ENCODE assay signal across 16 cellular contexts in the genomic region with DNA sequence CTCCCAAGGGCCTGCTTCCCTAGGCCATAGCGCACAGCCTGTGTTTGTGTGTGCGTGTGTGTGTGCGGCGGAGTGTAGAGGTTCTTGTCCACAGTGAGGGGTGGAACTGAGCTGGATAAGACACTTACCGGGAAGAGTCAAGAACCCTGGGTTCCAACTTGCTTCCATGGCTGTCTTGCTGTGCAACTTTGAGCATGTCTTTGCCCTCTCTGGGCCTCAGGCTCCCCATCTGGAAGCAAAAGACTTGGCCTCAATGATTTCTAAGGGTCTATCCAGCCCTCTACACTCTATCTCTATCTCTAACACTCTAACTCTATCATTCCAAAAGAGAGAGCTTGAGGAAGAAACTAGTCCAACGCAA.
DNase-seq lines count a peak whose midpoint lies in the region; ATAC-seq and TF ChIP-seq lines count a peak whose summit lies in the region.
"Had no signal": no experiment of that assay in that cellular context is flagged by ENCODE, and none has a peak within 500 bp of the region (broad histone marks: within the 10 kb centered on the region; RNA-seq: fewer than 3 reads in every experiment).

No MANE protein-coding gene starts in this region.

- TF ChIP-seq CTCF in KMS-11 (conservative IDR thresholded peaks at IDR 0.05; ENCODE audit: low read depth, low read length) (no peak), brain (conservative IDR thresholded peaks at IDR 0.05) (no peak), parathyroid adenoma (IDR thresholded peaks at IDR 0.05) (no peak), sigmoid colon (IDR thresholded peaks at IDR 0.05) (no peak)

- H3K27ac Mint-ChIP-seq in brain: peak overlapping the region in 3 of 5 experiments; percentile 40 to 95 (median 61)
- H3K27ac Mint-ChIP-seq: CD8-positive, alpha-beta T cell had no signal

- WGBS in sigmoid colon, 2 donors: 85 to 87% methylated on average over 6 of the region's 6 CpGs

- peaks cover 68% of the 10 kb centered on the region for H3K4me1 Mint-ChIP-seq in brain

- no peak overlapping the region for H3K27ac ChIP-seq in BLaER1
- H3K27ac ChIP-seq in KMS-11: no peak overlapping the region
- H3K27ac ChIP-seq in parathyroid adenoma: no peak overlapping the region
- no peak overlapping the region for H3K27ac ChIP-seq in sigmoid colon
- H3K27ac ChIP-seq: SJCRH30 had no signal

- no peaks in the 10 kb centered on the region for H3K79me2 ChIP-seq in KMS-11 (ENCODE audit: insufficient read depth, low read depth)
- H3K79me2 ChIP-seq in parathyroid adenoma: no peaks in the 10 kb centered on the region

- no peak overlapping the region for H3K4me3 ChIP-seq in BLaER1
- H3K4me3 ChIP-seq in KMS-11 (IDR thresholded peaks at IDR 0.05; ENCODE audit: insufficient read depth, low read depth, low read length): no peak overlapping the region
- H3K4me3 ChIP-seq in parathyroid adenoma (ENCODE audit: low read depth, low read length): no peak overlapping the region
- no peak overlapping the region for H3K4me3 ChIP-seq in sigmoid colon
- H3K4me3 ChIP-seq in H7 (ENCODE audit: insufficient read depth, low read depth, low read length): no peak overlapping the region

- CTCF ChIA-PET in HEK293T (lab: Yijun Ruan, JAX): interaction anchor here (0.9 to 1.4 kb wide), 5 partner anchors 65 to 553 kb away, joined by 3 to 6 read pairs (median 3); no protein-coding TSS in a partner anchor

- peaks cover 28% of the 10 kb centered on the region for H3K4me1 ChIP-seq in BLaER1
- H3K4me1 ChIP-seq in KMS-11 (ENCODE audit: low read depth, poor library complexity, severe bottlenecking): no peaks in the 10 kb centered on the region
- H3K4me1 ChIP-seq in parathyroid adenoma: peaks cover 11% of the 10 kb centered on the region
- peaks cover 0 to 17% (median 10%) of the 10 kb centered on the region in 4 donors for H3K4me1 ChIP-seq in sigmoid colon
- H3K4me1 ChIP-seq: SJCRH30 had no signal

- H3K4me2 ChIP-seq in BLaER1: peak overlapping the region; percentile 63
- H3K4me2 ChIP-seq in KMS-11: no peak overlapping the region
- no peak overlapping the region for H3K4me2 ChIP-seq in parathyroid adenoma (ENCODE audit: low read length)

- H2AFZ ChIP-seq in KMS-11 (ENCODE audit: low read depth): peak overlapping the region; percentile 59; the same call in 1 of the 2 replicates
- peak overlapping the region; percentile 69 for H2AFZ ChIP-seq in parathyroid adenoma

- H3K27me3 Mint-ChIP-seq in brain: no peaks in the 10 kb centered on the region

- H3K9me3 ChIP-seq in BLaER1 (no peaks in the 10 kb centered on the region), parathyroid adenoma (ENCODE audit: control insufficient read depth, low read length) (no peaks in the 10 kb centered on the region), sigmoid colon (no peaks in the 10 kb centered on the region)
- H3K9me3 ChIP-seq: SJCRH30 had no signal

- DNase-seq in HEK293T (ENCODE audit: extremely low spot score) (no peak), sigmoid colon (no peak), H7 (no peak)
- DNase-seq: GF-D8, HCEC 1CT, Kasumi-1, MV-4-11, NCI-H1436 treated with DMSO at 0.1 percent for 48 hours, SW 1271 had no signal

- H3K27me3 ChIP-seq in BLaER1 (peaks cover 76% of the 10 kb centered on the region), KMS-11 (ENCODE audit: insufficient read depth, low read depth) (no peaks in the 10 kb centered on the region), parathyroid adenoma (ENCODE audit: control insufficient read depth, insufficient read depth, low read length) (no peaks in the 10 kb centered on the region), sigmoid colon (peaks cover 0 to 2% (median 0%) of the 10 kb centered on the region in 3 donors), H7 (ENCODE audit: control insufficient read depth, insufficient read depth, low read length) (peaks cover 24% of the 10 kb centered on the region)
- H3K27me3 ChIP-seq: SJCRH30 had no signal

- POLR2A ChIA-PET in HEK293T (lab: Yijun Ruan, JAX): interaction anchor here (1.0 to 1.2 kb wide), 2 partner anchors 22 to 100 kb away, joined by 3 to 5 read pairs; no protein-coding TSS in a partner anchor

- no peak for ATAC-seq in HG03571 (IDR thresholded peaks at IDR 0.05; ENCODE audit: unreplicated experiment)

- H3K9ac ChIP-seq in BLaER1 (no peak overlapping the region), KMS-11 (no peak overlapping the region), parathyroid adenoma (no peak overlapping the region)

- intact Hi-C loops in sigmoid colon (cut with DNase I): loop anchor here (2.0 kb wide), 3 partner anchors 128 to 554 kb away; no protein-coding TSS in a partner anchor

- H3K36me3 ChIP-seq in BLaER1 (no peaks in the 10 kb centered on the region), KMS-11 (ENCODE audit: insufficient read depth) (no peaks in the 10 kb centered on the region), parathyroid adenoma (ENCODE audit: control insufficient read depth, insufficient read depth, low read length) (no peaks in the 10 kb centered on the region), sigmoid colon (no peaks in the 10 kb centered on the region), H7 (replicated peaks; ENCODE audit: control insufficient read depth, insufficient read depth, low read length) (no peaks in the 10 kb centered on the region)
- H3K36me3 ChIP-seq: SJCRH30 had no signal

- no peak for TF ChIP-seq POLR2A in sigmoid colon (IDR thresholded peaks at IDR 0.05)

- no peak for TF ChIP-seq EP300 in sigmoid colon (IDR thresholded peaks at IDR 0.05)

- peaks cover 0 to 7% (median 0%) of the 10 kb centered on the region in 5 experiments for H3K9me3 Mint-ChIP-seq in brain
- H3K9me3 Mint-ChIP-seq: CD8-positive, alpha-beta T cell had no signal

- no peaks in the 10 kb centered on the region for H3K36me3 Mint-ChIP-seq in brain
- H3K36me3 Mint-ChIP-seq: CD8-positive, alpha-beta T cell had no signal

- peak overlapping the region in 2 of 5 experiments; percentile 30 to 77 for H3K4me3 Mint-ChIP-seq in brain

- H4K20me1 ChIP-seq in BLaER1 (no peaks in the 10 kb centered on the region), KMS-11 (ENCODE audit: insufficient read depth) (no peaks in the 10 kb centered on the region)

TF ChIP-seq in HEK293T, 16 proteins besides CTCF, POLR2A, EP300 and RAD21:
- TF ChIP-seq FOXK2 (IDR thresholded peaks at IDR 0.05): no peak
- no peak for TF ChIP-seq HDGF (IDR thresholded peaks at IDR 0.05; ENCODE audit: borderline replicate concordance)
- no peak for TF ChIP-seq ARNT (IDR thresholded peaks at IDR 0.05)
- no peak for TF ChIP-seq ELF4 (IDR thresholded peaks at IDR 0.05)
- TF ChIP-seq BHLHE40 (IDR thresholded peaks at IDR 0.05; ENCODE audit: borderline replicate concordance): no peak
- no peak for TF ChIP-seq LEF1 (IDR thresholded peaks at IDR 0.05; ENCODE audit: borderline replicate concordance)
- TF ChIP-seq FOXM1 (IDR thresholded peaks at IDR 0.05; ENCODE audit: borderline replicate concordance): no peak
- TF ChIP-seq, protein P1, sequence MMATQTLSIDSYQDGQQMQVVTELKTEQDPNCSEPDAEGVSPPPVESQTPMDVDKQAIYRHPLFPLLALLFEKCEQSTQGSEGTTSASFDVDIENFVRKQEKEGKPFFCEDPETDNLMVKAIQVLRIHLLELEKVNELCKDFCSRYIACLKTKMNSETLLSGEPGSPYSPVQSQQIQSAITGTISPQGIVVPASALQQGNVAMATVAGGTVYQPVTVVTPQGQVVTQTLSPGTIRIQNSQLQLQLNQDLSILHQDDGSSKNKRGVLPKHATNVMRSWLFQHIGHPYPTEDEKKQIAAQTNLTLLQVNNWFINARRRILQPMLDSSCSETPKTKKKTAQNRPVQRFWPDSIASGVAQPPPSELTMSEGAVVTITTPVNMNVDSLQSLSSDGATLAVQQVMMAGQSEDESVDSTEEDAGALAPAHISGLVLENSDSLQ (IDR thresholded peaks at IDR 0.05): no peak
- no peak for TF ChIP-seq L3MBTL2 (conservative IDR thresholded peaks at IDR 0.05)
- no peak for TF ChIP-seq FOXA1 (IDR thresholded peaks at IDR 0.05)
TF ChIP-seq in HEK293T: peak in this region for 0.
